9 cellular contexts compared by ENCODE assay signal in genomic region chr14:100159865-100160533, GRCh38. TPM values are rescaled to one million over a fixed set of nuclear protein-coding genes. Genes with fewer than 3 reads are reported as not detected.
DNase-seq lines count a peak whose midpoint lies in the region; ATAC-seq and TF ChIP-seq lines count a peak whose summit lies in the region.
"Had no signal": no experiment of that assay in that cellular context is flagged by ENCODE, and none has a peak within 500 bp of the region (broad histone marks: within the 10 kb centered on the region; RNA-seq: fewer than 3 reads in every experiment).

No MANE protein-coding gene starts in this region.

- intact Hi-C loops in right cardiac atrium (cut with DNase I): no loop called here

- no peak overlapping the region for H2AFZ ChIP-seq in OCI-LY1 (ENCODE audit: low read length)

- peak overlapping the region; percentile 83 for H3K4me3 Mint-ChIP-seq in stimulated activated memory B cell treated with anti-CD40 and anti-IgM and Interleukin-4, amounts not matched to agents 10 μg/mL and 1 μg/mL and 100 μg/mL, for 72 hours

- DNase-seq in activated CD4-positive, alpha-beta T cell treated with anti-CD3 and anti-CD28 coated beads for 48 hours: peak; percentile 33
- no peak for DNase-seq in activated CD4-positive, alpha-beta T cell treated with anti-CD3 and anti-CD28 coated beads, Interleukin-2, amount 50 U/mL, for 1 hour
- no peak for DNase-seq in right cardiac atrium
- DNase-seq in stimulated activated CD4-positive, alpha-beta T cell treated with anti-CD3 and anti-CD28 coated beads, Interleukin-4, amount 100 ng/mL, for 24 hours: no peak
- no peak for DNase-seq in nucleus accumbens (lab: John Stamatoyannopoulos, UW)
- DNase-seq in NCI-H1694 treated with DMSO at 0.1 percent for 48 hours (lab: John Stamatoyannopoulos, UW): no peak
- DNase-seq: BE2C had no signal

- no peaks in the 10 kb centered on the region for H3K79me2 ChIP-seq in OCI-LY1 (ENCODE audit: insufficient read depth, low read length)

- H4K20me1 ChIP-seq in OCI-LY1 (ENCODE audit: insufficient read depth, low read length): no peaks in the 10 kb centered on the region

- H3K4me3 ChIP-seq in OCI-LY1 (ENCODE audit: low read depth, low read length, poor library complexity, severe bottlenecking): peak overlapping the region; percentile 69
- H3K4me3 ChIP-seq in right cardiac atrium (ENCODE audit: low read length): peak overlapping the region; percentile 32

- H3K36me3 ChIP-seq in OCI-LY1 (ENCODE audit: insufficient read depth, low read length): peaks cover under 1% of the 10 kb centered on the region; the same call in 1 of the 2 replicates
- H3K36me3 ChIP-seq: BE2C had no signal

- H3K4me1 ChIP-seq in OCI-LY1 (ENCODE audit: insufficient read depth, low read length, severe bottlenecking) (peaks cover 30% of the 10 kb centered on the region), right cardiac atrium (ENCODE audit: control insufficient read depth, insufficient read depth, low read length) (no peaks in the 10 kb centered on the region)

- peak overlapping the region; percentile 96 for H3K4me2 ChIP-seq in OCI-LY1 (ENCODE audit: low read length)

- peaks cover 26% of the 10 kb centered on the region for H3K4me1 Mint-ChIP-seq in stimulated activated memory B cell treated with anti-CD40 and anti-IgM and Interleukin-4, amounts not matched to agents 10 μg/mL and 1 μg/mL and 100 μg/mL, for 72 hours

- H3K9me3 Mint-ChIP-seq in stimulated activated memory B cell treated with anti-CD40 and anti-IgM and Interleukin-4, amounts not matched to agents 10 μg/mL and 1 μg/mL and 100 μg/mL, for 72 hours: peaks cover 3% of the 10 kb centered on the region

- no peak for TF ChIP-seq CTCF in OCI-LY1 (IDR thresholded peaks at IDR 0.05; ENCODE audit: low read length)

- no peak overlapping the region for H3K9ac ChIP-seq in OCI-LY1 (ENCODE audit: low read length)

- peaks cover 4% of the 10 kb centered on the region for H3K36me3 Mint-ChIP-seq in stimulated activated memory B cell treated with anti-CD40 and anti-IgM and Interleukin-4, amounts not matched to agents 10 μg/mL and 1 μg/mL and 100 μg/mL, for 72 hours

- H3K9me3 ChIP-seq in OCI-LY1 (ENCODE audit: low read length) (no peaks in the 10 kb centered on the region), right cardiac atrium (ENCODE audit: control insufficient read depth, low read length) (no peaks in the 10 kb centered on the region)

- H3K27me3 Mint-ChIP-seq in stimulated activated memory B cell treated with anti-CD40 and anti-IgM and Interleukin-4, amounts not matched to agents 10 μg/mL and 1 μg/mL and 100 μg/mL, for 72 hours: no peaks in the 10 kb centered on the region

- H3K27ac Mint-ChIP-seq in stimulated activated memory B cell treated with anti-CD40 and anti-IgM and Interleukin-4, amounts not matched to agents 10 μg/mL and 1 μg/mL and 100 μg/mL, for 72 hours: peak overlapping the region; percentile 71

- no peaks in the 10 kb centered on the region; the same call in 1 of the 2 replicates for H3F3A ChIP-seq in OCI-LY1 (ENCODE audit: insufficient read depth, low read length)

- H3K27ac ChIP-seq in OCI-LY1 (ENCODE audit: low read depth, low read length, poor library complexity, severe bottlenecking): no peak overlapping the region
- H3K27ac ChIP-seq in right cardiac atrium (ENCODE audit: low read length): no peak overlapping the region

- H3K9me2 ChIP-seq in OCI-LY1 (ENCODE audit: low read depth, low read length): no peaks in the 10 kb centered on the region

- peaks cover 2% of the 10 kb centered on the region; the same call in 1 of the 2 replicates for H3K27me3 ChIP-seq in OCI-LY1 (ENCODE audit: insufficient read depth, low read length)
- H3K27me3 ChIP-seq in right cardiac atrium (ENCODE audit: control insufficient read depth, insufficient read depth): no peaks in the 10 kb centered on the region

- WGBS in right cardiac atrium: 10% methylated on average over 39 of the region's 39 CpGs

- ATAC-seq in right cardiac atrium: no peak
- ATAC-seq in stimulated activated memory B cell treated with anti-CD40 and anti-IgM and Interleukin-4, amounts not matched to agents 10 μg/mL and 1 μg/mL and 100 μg/mL, for 72 hours: peak; percentile 52

RNA-seq across cellular contexts. Expression of gene DEGS2, which starts 0.6 kb away (rescaled TPM):
- under 1 TPM in 3 of 4 donors, not detected in 1; 0.29 to 0.42 (median 0.31) TPM for total RNA-seq in right cardiac atrium
- 0.11 TPM for polyA plus RNA-seq in right cardiac atrium
